In the genomic region with DNA sequence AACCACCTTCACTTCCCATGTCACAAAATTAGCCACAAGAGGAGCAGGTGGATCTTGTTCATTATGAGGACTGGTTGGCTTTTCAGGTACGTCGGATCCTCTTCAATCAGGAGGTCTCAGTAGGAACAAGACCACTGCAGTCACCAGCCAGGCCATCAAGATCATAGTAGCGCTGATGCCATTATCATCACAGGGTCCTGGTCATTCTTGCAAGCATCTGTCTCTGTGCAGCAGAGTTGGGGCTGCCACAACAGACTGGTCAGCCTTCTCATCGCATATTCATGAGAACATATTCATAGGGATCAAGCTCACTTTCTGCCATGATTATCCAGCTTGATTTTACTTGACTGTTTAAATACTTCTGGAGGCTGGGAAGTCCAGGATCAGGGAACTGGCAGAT, we compare ENCODE assay signal across 32 cellular contexts.
"Had no signal": no experiment of that assay in that cellular context is flagged by ENCODE, and none has a peak within 500 bp of the region (broad histone marks: within the 10 kb centered on the region; RNA-seq: fewer than 3 reads in every experiment).

No MANE protein-coding gene starts in this region.

- H3K36me3 ChIP-seq: adrenal gland, MG63, Peyer's patch, SJSA1 had no signal

- H3K4me1 Mint-ChIP-seq: activated CD4-positive, alpha-beta T cell treated with anti-CD3 and anti-CD28 coated beads, Interleukin-2, amount 10 ng/mL, durations not matched to agents 24 days and 14 days had no signal

- H3K4me3 Mint-ChIP-seq: activated CD4-positive, alpha-beta T cell treated with anti-CD3 and anti-CD28 coated beads, Interleukin-2, amount 10 ng/mL, durations not matched to agents 24 days and 14 days; activated naive CD4-positive, alpha-beta T cell treated with anti-CD3 and anti-CD28 coated beads for 36 hours; activated T-cell treated with anti-CD3 and anti-CD28 coated beads, Interleukin-2, amount 50 U/mL, for 4 hours; activated T-helper 1 cell treated with anti-CD3 and anti-CD28 coated beads, Interleukin-12 subunit alpha, Interleukin-12 subunit beta, Interleukin-2, Interleukin-4 antibody, amounts not matched to agents 30 ng/mL and 10 ng/mL and 1 ng/mL, durations not matched to agents 14 hours and 24 hours and 36 hours; T-helper 1 cell treated with Interleukin-12 subunit alpha and Interleukin-12 subunit beta and Interleukin-4 antibody, amounts not matched to agents 30 μg/mL and 1 μg/mL, for 36 hours; T-helper 2 cell treated with Interferon-gamma antibody and Interleukin-4, amounts not matched to agents 5 μg/mL and 100 μg/mL, for 36 hours had no signal

- H3K4me3 ChIP-seq: adrenal gland, body of pancreas, MG63, Peyer's patch, SJSA1 had no signal

- ATAC-seq: activated naive CD4-positive, alpha-beta T cell treated with anti-CD3 and anti-CD28 coated beads, Interleukin-2, amount 50 U/mL, for 72 hours; activated T-cell treated with anti-CD3 and anti-CD28 coated beads, Interleukin-2, amount 50 U/mL, for 4 hours; body of pancreas; PC-3 had no signal

- H3K27ac ChIP-seq: adrenal gland, body of pancreas, Peyer's patch, SJSA1 had no signal

- H3K9me3 Mint-ChIP-seq: activated CD4-positive, alpha-beta T cell treated with anti-CD3 and anti-CD28 coated beads, Interleukin-2, amount 10 ng/mL, durations not matched to agents 24 days and 14 days; activated naive CD4-positive, alpha-beta T cell treated with anti-CD3 and anti-CD28 coated beads for 36 hours; activated naive CD4-positive, alpha-beta T cell treated with anti-CD3 and anti-CD28 coated beads, Interleukin-2, amount 50 U/mL, for 72 hours; activated T-cell treated with anti-CD3 and anti-CD28 coated beads, Interleukin-2, amount 50 U/mL, for 4 hours; activated T-helper 1 cell treated with anti-CD3 and anti-CD28 coated beads, Interleukin-12 subunit alpha, Interleukin-12 subunit beta, Interleukin-2, Interleukin-4 antibody, amounts not matched to agents 30 ng/mL and 10 ng/mL and 1 ng/mL, durations not matched to agents 14 hours and 24 hours and 36 hours; T-helper 1 cell treated with Interleukin-12 subunit alpha and Interleukin-12 subunit beta and Interleukin-4 antibody, amounts not matched to agents 30 μg/mL and 1 μg/mL, for 36 hours; T-helper 2 cell treated with Interferon-gamma antibody and Interleukin-4, amounts not matched to agents 5 μg/mL and 100 μg/mL, for 36 hours had no signal

- H3K27ac Mint-ChIP-seq: activated CD4-positive, alpha-beta T cell treated with anti-CD3 and anti-CD28 coated beads, Interleukin-2, amount 10 ng/mL, durations not matched to agents 24 days and 14 days; activated naive CD4-positive, alpha-beta T cell treated with anti-CD3 and anti-CD28 coated beads for 36 hours; activated naive CD4-positive, alpha-beta T cell treated with anti-CD3 and anti-CD28 coated beads, Interleukin-2, amount 50 U/mL, for 72 hours; activated T-helper 1 cell treated with anti-CD3 and anti-CD28 coated beads, Interleukin-12 subunit alpha, Interleukin-12 subunit beta, Interleukin-2, Interleukin-4 antibody, amounts not matched to agents 30 ng/mL and 10 ng/mL and 1 ng/mL, durations not matched to agents 14 hours and 24 hours and 36 hours; T-helper 1 cell treated with Interleukin-12 subunit alpha and Interleukin-12 subunit beta and Interleukin-4 antibody, amounts not matched to agents 30 μg/mL and 1 μg/mL, for 36 hours; T-helper 2 cell treated with Interferon-gamma antibody and Interleukin-4, amounts not matched to agents 5 μg/mL and 100 μg/mL, for 36 hours had no signal

- H3K27me3 ChIP-seq: adrenal gland, body of pancreas, Peyer's patch had no signal

- H3K4me1 ChIP-seq: Peyer's patch, SJSA1 had no signal

- H3K36me3 Mint-ChIP-seq: activated naive CD4-positive, alpha-beta T cell treated with anti-CD3 and anti-CD28 coated beads, Interleukin-2, amount 50 U/mL, for 72 hours had no signal

- H3K9me3 ChIP-seq: adrenal gland, body of pancreas, MG63, Peyer's patch, SJSA1, SK-N-SH had no signal

- DNase-seq: activated CD4-positive, alpha-beta T cell treated with anti-CD3 and anti-CD28 coated beads, Interleukin-2, amount 10 ng/mL, durations not matched to agents 24 days and 14 days; activated CD4-positive, alpha-beta T cell treated with anti-CD3 and anti-CD28 coated beads, Interleukin-2, amount 50 U/mL, for 4 hours; activated gamma-delta T cell treated with Interleukin-2 at 50 U/mL for 16 hours; activated naive CD4-positive, alpha-beta T cell treated with anti-CD3 and anti-CD28 coated beads for 36 hours; activated T-cell treated with anti-CD3 and anti-CD28 coated beads for 4 hours; activated T-cell treated with anti-CD3 and anti-CD28 coated beads, Interleukin-2, amount 50 U/mL, for 4 hours; body of pancreas; Kasumi-1; KG1; MG63; NCI-H1048; NCI-H1105 treated with DMSO at 0.1 percent for 48 hours; NCI-H1436; NCI-H1694; NCI-H1930; NCI-H2081 treated with DMSO at 0.1 percent for 48 hours; NCI-H226; NCI-H510A; NCI-H526; NCI-H748 treated with DMSO at 0.1 percent for 48 hours; NK-92 treated with Interleukin-12 subunit alpha and Interleukin-12 subunit beta, amount 100 ng/mL, for 24 hours; PC-3; RPMI8226; SHP77 treated with DMSO at 0.1 percent for 48 hours; SK-N-SH had no signal
